Comparison of ENCODE assay signal across 8 cellular contexts in genomic region chr18:3771121-3771971, GRCh38.
DNase-seq lines count a peak whose midpoint lies in the region; ATAC-seq and TF ChIP-seq lines count a peak whose summit lies in the region.

No MANE protein-coding gene starts in this region.

- H3K27me3 ChIP-seq in layer of hippocampus (ENCODE audit: control insufficient read depth, insufficient read depth, low read length), result no peaks in the 10 kb centered on the region

- peak overlapping the region; percentile 83 for H3K4me3 Mint-ChIP-seq in chondrocyte (ENCODE audit: unreplicated experiment)

- ATAC-seq in HG02840 (IDR thresholded peaks at IDR 0.05; ENCODE audit: low FRiP score, unreplicated experiment), result peak; percentile 84

- peaks cover 11% of the 10 kb centered on the region for H3K4me1 Mint-ChIP-seq in chondrocyte (ENCODE audit: low read depth)

- TF ChIP-seq CTCF in chondrocyte (IDR thresholded peaks at IDR 0.05), result peak; percentile 98

- no peaks in the 10 kb centered on the region for H3K27me3 Mint-ChIP-seq in chondrocyte (ENCODE audit: low read depth)

- H3K36me3 Mint-ChIP-seq in chondrocyte (ENCODE audit: low read depth), result peaks cover 3% of the 10 kb centered on the region

- peak overlapping the region; percentile 23 for H3K27ac ChIP-seq in layer of hippocampus (ENCODE audit: low read depth, low read length)

- H3K27ac Mint-ChIP-seq in chondrocyte (ENCODE audit: unreplicated experiment), result peak overlapping the region; percentile 80

- peaks cover 4% of the 10 kb centered on the region for H3K9me3 Mint-ChIP-seq in chondrocyte (ENCODE audit: low read depth)

- DNase-seq in NCI-H2029 treated with DMSO at 0.1 percent for 48 hours (lab: John Stamatoyannopoulos, UW) (peak; percentile 16), NCI-H2029 (lab: John Stamatoyannopoulos, UW) (no peak), NCI-H2081 (lab: John Stamatoyannopoulos, UW) (peak; percentile 61 to 62), chondrocyte (ENCODE audit: low spot score) (no peak)
- peak; percentile 58 for DNase-seq in activated CD4-positive, alpha-beta T cell treated with anti-CD3 and anti-CD28 coated beads for 1 hour
- peak; percentile 63 to 75 for DNase-seq in stimulated activated CD4-positive, alpha-beta T cell treated with anti-CD3 and anti-CD28 coated beads, Interleukin-15, amount 100 ng/mL, for 48 hours (ENCODE audit: low read depth in 2 of 2)

Comparison
In these comparisons a context has a peak if more than half of its experiments do, and no peak if none do; other contexts are left out.
1. DNase-seq: peak in NCI-H2029 treated with DMSO at 0.1 percent for 48 hours (single experiment), NCI-H2081 (2 of 2), activated CD4-positive, alpha-beta T cell treated with anti-CD3 and anti-CD28 coated beads for 1 hour (single experiment) and stimulated activated CD4-positive, alpha-beta T cell treated with anti-CD3 and anti-CD28 coated beads, Interleukin-15, amount 100 ng/mL, for 48 hours (2 of 2); none in NCI-H2029 (single experiment) and chondrocyte (single experiment).